1 cellular context compared by ENCODE assay signal in the genomic region with DNA sequence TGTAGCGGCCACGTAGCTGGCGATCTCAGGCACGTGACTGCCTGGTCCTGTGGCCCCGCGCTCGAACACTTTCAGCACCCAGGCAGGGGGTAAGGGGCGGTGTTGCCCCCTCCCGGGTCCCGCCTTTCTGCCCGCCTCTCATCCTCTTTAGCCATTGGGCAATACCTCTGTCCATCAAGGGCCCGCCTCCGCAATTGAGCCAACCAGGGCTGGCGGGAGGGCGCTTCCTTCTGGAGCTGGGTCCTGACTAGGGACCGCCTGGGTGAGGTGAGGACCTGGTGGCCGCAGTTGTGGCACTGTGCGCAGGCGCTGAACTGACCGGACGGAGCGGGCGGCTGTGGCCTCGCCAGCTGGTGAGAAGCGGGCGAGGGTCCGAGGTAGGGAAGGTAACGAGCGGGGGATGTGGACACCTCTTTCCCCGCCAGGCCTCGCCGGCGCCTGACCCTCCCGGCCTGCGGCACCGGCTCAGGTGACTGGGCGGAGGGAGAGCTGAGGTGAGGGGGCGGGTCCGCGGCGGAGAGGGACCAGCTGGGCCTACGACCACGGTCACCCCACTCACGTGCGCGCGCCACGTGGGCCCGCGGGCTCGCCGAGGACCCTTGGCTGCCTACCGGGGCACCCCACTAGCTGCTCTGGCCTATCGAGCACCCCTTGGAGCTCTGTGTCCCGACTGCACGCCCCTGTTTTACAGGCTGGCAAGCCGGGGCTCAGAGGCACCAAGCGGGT.
TF ChIP-seq lines count a peak whose summit lies in the region.

A gene with protein sequence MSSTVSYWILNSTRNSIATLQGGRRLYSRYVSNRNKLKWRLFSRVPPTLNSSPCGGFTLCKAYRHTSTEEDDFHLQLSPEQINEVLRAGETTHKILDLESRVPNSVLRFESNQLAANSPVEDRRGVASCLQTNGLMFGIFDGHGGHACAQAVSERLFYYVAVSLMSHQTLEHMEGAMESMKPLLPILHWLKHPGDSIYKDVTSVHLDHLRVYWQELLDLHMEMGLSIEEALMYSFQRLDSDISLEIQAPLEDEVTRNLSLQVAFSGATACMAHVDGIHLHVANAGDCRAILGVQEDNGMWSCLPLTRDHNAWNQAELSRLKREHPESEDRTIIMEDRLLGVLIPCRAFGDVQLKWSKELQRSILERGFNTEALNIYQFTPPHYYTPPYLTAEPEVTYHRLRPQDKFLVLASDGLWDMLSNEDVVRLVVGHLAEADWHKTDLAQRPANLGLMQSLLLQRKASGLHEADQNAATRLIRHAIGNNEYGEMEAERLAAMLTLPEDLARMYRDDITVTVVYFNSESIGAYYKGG (plus strand): TSS at position 228 of the 726 bp plus-strand sequence. CDS start 3,770 bp downstream, outside the sequence.

TF ChIP-seq in HepG2, 621 proteins besides CTCF, POLR2A, EP300 and RAD21 (continued from another document and continues in another):
- TF ChIP-seq ZBTB7A (CRISPR knock-in tag; IDR thresholded peaks at IDR 0.05) (peak; percentile 94), ZNF772 (CRISPR knock-in tag; IDR thresholded peaks at IDR 0.05) (no peak), IRF2 (CRISPR knock-in tag; IDR thresholded peaks at IDR 0.05) (peak; percentile 61), PAF1 (CRISPR knock-in tag; IDR thresholded peaks at IDR 0.05) (no peak), ZFP36 (IDR thresholded peaks at IDR 0.05; ENCODE audit: borderline replicate concordance, low read depth, low read length, partially characterized antibody) (no peak), ZNF484 (CRISPR knock-in tag; IDR thresholded peaks at IDR 0.05; ENCODE audit: borderline replicate concordance, low read depth) (0 out of 2 replicates have a peak, but pooled peaks have one; percentile 89), RFX1 (IDR thresholded peaks at IDR 0.05) (no peak), ZNF234 (CRISPR knock-in tag; conservative IDR thresholded peaks at IDR 0.05) (peak; percentile 24; the same call in 1 of the 2 replicates), TAF1 (CRISPR knock-in tag; IDR thresholded peaks at IDR 0.05) (peak; percentile 91), NFYB (CRISPR knock-in tag; IDR thresholded peaks at IDR 0.05) (peak; percentile 100), SCMH1 (CRISPR knock-in tag; IDR thresholded peaks at IDR 0.05; ENCODE audit: borderline replicate concordance) (no peak), HOXA3 (CRISPR knock-in tag; IDR thresholded peaks at IDR 0.05) (peak; percentile 70), CENPX (CRISPR knock-in tag; IDR thresholded peaks at IDR 0.05) (no peak), ZNF766 (CRISPR knock-in tag; IDR thresholded peaks at IDR 0.05; ENCODE audit: borderline replicate concordance) (peak; percentile 99), TCF7L2 (IDR thresholded peaks at IDR 0.05; ENCODE audit: low read depth, low read length) (no peak), ZNF749 (CRISPR knock-in tag; IDR thresholded peaks at IDR 0.05; ENCODE audit: borderline replicate concordance) (peak; percentile 70), REL (CRISPR knock-in tag; conservative IDR thresholded peaks at IDR 0.05) (peak; percentile 92), HHEX (CRISPR knock-in tag; IDR thresholded peaks at IDR 0.05) (no peak), MTF1 (CRISPR knock-in tag; IDR thresholded peaks at IDR 0.05) (peak; percentile 81), DNMT3B (CRISPR knock-in tag; conservative IDR thresholded peaks at IDR 0.05) (peak; percentile 86), ZBTB21 (CRISPR knock-in tag; IDR thresholded peaks at IDR 0.05) (no peak; the same call in 1 of the 2 replicates), GTF2F1 (IDR thresholded peaks at IDR 0.05; ENCODE audit: low read length) (no peak), MED8 (CRISPR knock-in tag; IDR thresholded peaks at IDR 0.05; ENCODE audit: insufficient replicate concordance) (no peak), SMYD3 (CRISPR knock-in tag; IDR thresholded peaks at IDR 0.05) (no peak), ZNF317 (CRISPR knock-in tag; IDR thresholded peaks at IDR 0.05) (peak; percentile 63), ZFP41 (CRISPR knock-in tag; IDR thresholded peaks at IDR 0.05; ENCODE audit: borderline replicate concordance) (peak; percentile 97; the same call in 1 of the 2 replicates), ZNF781 (CRISPR knock-in tag; IDR thresholded peaks at IDR 0.05; ENCODE audit: borderline replicate concordance, not compliant biosample characterization) (peak; percentile 82), GLI4 (CRISPR knock-in tag; IDR thresholded peaks at IDR 0.05; ENCODE audit: borderline replicate concordance) (no peak)
- TF ChIP-seq, protein P1, sequence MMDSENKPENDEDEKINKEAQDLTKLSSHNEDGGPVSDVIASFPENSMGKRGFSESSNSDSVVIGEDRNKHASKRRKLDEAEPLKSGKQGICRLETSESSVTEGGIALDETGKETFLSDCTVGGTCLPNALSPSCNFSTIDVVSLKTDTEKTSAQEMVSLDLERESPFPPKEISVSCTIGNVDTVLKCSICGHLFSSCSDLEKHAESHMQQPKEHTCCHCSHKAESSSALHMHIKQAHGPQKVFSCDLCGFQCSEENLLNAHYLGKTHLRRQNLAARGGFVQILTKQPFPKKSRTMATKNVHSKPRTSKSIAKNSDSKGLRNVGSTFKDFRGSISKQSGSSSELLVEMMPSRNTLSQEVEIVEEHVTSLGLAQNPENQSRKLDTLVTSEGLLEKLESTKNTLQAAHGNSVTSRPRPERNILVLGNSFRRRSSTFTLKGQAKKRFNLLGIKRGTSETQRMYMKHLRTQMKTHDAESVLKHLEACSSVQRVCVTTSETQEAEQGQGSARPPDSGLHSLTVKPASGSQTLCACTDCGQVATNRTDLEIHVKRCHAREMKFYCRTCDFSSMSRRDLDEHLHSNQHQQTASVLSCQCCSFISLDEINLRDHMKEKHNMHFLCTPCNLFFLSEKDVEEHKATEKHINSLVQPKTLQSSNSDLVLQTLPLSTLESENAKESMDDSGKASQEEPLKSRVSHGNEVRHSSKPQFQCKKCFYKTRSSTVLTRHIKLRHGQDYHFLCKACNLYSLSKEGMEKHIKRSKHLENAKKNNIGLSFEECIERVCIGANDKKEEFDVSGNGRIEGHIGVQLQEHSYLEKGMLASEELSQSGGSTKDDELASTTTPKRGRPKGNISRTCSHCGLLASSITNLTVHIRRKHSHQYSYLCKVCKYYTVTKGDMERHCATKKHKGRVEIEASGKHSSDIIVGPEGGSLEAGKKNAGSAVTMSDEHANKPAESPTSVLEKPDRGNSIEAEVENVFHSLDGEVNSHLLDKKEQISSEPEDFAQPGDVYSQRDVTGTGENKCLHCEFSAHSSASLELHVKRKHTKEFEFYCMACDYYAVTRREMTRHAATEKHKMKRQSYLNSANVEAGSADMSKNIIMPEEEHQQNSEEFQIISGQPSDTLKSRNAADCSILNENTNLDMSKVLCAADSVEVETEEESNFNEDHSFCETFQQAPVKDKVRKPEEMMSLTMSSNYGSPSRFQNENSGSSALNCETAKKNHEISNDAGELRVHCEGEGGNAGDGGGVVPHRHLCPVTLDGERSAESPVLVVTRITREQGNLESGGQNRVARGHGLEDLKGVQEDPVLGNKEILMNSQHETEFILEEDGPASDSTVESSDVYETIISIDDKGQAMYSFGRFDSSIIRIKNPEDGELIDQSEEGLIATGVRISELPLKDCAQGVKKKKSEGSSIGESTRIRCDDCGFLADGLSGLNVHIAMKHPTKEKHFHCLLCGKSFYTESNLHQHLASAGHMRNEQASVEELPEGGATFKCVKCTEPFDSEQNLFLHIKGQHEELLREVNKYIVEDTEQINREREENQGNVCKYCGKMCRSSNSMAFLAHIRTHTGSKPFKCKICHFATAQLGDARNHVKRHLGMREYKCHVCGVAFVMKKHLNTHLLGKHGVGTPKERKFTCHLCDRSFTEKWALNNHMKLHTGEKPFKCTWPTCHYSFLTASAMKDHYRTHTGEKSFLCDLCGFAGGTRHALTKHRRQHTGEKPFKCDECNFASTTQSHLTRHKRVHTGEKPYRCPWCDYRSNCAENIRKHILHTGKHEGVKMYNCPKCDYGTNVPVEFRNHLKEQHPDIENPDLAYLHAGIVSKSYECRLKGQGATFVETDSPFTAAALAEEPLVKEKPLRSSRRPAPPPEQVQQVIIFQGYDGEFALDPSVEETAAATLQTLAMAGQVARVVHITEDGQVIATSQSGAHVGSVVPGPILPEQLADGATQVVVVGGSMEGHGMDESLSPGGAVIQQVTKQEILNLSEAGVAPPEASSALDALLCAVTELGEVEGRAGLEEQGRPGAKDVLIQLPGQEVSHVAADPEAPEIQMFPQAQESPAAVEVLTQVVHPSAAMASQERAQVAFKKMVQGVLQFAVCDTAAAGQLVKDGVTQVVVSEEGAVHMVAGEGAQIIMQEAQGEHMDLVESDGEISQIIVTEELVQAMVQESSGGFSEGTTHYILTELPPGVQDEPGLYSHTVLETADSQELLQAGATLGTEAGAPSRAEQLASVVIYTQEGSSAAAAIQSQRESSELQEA (CRISPR knock-in tag; IDR thresholded peaks at IDR 0.05; ENCODE audit: not compliant biosample characterization): peak; percentile 98
- TF ChIP-seq, protein P2, sequence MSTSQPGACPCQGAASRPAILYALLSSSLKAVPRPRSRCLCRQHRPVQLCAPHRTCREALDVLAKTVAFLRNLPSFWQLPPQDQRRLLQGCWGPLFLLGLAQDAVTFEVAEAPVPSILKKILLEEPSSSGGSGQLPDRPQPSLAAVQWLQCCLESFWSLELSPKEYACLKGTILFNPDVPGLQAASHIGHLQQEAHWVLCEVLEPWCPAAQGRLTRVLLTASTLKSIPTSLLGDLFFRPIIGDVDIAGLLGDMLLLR (CRISPR knock-in tag; IDR thresholded peaks at IDR 0.05): peak; percentile 99
- TF ChIP-seq, protein P3, sequence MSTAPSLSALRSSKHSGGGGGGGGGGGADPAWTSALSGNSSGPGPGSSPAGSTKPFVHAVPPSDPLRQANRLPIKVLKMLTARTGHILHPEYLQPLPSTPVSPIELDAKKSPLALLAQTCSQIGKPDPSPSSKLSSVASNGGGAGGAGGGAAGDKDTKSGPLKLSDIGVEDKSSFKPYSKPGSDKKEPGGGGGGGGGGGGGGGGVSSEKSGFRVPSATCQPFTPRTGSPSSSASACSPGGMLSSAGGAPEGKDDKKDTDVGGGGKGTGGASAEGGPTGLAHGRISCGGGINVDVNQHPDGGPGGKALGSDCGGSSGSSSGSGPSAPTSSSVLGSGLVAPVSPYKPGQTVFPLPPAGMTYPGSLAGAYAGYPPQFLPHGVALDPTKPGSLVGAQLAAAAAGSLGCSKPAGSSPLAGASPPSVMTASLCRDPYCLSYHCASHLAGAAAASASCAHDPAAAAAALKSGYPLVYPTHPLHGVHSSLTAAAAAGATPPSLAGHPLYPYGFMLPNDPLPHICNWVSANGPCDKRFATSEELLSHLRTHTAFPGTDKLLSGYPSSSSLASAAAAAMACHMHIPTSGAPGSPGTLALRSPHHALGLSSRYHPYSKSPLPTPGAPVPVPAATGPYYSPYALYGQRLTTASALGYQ (CRISPR knock-in tag; IDR thresholded peaks at IDR 0.05): peak; percentile 68; the same call in 1 of the 2 replicates
- TF ChIP-seq, protein P4, sequence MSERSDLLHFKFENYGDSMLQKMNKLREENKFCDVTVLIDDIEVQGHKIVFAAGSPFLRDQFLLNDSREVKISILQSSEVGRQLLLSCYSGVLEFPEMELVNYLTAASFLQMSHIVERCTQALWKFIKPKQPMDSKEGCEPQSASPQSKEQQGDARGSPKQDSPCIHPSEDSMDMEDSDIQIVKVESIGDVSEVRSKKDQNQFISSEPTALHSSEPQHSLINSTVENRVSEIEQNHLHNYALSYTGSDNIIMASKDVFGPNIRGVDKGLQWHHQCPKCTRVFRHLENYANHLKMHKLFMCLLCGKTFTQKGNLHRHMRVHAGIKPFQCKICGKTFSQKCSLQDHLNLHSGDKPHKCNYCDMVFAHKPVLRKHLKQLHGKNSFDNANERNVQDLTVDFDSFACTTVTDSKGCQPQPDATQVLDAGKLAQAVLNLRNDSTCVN (CRISPR knock-in tag; IDR thresholded peaks at IDR 0.05; ENCODE audit: borderline replicate concordance): peak; percentile 79; the same call in 1 of the 2 replicates
- TF ChIP-seq, protein P5, sequence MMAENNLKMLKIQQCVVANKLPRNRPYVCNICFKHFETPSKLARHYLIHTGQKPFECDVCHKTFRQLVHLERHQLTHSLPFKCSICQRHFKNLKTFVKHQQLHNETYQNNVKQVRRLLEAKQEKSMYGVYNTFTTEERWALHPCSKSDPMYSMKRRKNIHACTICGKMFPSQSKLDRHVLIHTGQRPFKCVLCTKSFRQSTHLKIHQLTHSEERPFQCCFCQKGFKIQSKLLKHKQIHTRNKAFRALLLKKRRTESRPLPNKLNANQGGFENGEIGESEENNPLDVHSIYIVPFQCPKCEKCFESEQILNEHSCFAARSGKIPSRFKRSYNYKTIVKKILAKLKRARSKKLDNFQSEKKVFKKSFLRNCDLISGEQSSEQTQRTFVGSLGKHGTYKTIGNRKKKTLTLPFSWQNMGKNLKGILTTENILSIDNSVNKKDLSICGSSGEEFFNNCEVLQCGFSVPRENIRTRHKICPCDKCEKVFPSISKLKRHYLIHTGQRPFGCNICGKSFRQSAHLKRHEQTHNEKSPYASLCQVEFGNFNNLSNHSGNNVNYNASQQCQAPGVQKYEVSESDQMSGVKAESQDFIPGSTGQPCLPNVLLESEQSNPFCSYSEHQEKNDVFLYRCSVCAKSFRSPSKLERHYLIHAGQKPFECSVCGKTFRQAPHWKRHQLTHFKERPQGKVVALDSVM (CRISPR knock-in tag; IDR thresholded peaks at IDR 0.05): peak; percentile 78
- TF ChIP-seq, protein P6, sequence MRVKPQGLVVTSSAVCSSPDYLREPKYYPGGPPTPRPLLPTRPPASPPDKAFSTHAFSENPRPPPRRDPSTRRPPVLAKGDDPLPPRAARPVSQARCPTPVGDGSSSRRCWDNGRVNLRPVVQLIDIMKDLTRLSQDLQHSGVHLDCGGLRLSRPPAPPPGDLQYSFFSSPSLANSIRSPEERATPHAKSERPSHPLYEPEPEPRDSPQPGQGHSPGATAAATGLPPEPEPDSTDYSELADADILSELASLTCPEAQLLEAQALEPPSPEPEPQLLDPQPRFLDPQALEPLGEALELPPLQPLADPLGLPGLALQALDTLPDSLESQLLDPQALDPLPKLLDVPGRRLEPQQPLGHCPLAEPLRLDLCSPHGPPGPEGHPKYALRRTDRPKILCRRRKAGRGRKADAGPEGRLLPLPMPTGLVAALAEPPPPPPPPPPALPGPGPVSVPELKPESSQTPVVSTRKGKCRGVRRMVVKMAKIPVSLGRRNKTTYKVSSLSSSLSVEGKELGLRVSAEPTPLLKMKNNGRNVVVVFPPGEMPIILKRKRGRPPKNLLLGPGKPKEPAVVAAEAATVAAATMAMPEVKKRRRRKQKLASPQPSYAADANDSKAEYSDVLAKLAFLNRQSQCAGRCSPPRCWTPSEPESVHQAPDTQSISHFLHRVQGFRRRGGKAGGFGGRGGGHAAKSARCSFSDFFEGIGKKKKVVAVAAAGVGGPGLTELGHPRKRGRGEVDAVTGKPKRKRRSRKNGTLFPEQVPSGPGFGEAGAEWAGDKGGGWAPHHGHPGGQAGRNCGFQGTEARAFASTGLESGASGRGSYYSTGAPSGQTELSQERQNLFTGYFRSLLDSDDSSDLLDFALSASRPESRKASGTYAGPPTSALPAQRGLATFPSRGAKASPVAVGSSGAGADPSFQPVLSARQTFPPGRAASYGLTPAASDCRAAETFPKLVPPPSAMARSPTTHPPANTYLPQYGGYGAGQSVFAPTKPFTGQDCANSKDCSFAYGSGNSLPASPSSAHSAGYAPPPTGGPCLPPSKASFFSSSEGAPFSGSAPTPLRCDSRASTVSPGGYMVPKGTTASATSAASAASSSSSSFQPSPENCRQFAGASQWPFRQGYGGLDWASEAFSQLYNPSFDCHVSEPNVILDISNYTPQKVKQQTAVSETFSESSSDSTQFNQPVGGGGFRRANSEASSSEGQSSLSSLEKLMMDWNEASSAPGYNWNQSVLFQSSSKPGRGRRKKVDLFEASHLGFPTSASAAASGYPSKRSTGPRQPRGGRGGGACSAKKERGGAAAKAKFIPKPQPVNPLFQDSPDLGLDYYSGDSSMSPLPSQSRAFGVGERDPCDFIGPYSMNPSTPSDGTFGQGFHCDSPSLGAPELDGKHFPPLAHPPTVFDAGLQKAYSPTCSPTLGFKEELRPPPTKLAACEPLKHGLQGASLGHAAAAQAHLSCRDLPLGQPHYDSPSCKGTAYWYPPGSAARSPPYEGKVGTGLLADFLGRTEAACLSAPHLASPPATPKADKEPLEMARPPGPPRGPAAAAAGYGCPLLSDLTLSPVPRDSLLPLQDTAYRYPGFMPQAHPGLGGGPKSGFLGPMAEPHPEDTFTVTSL (CRISPR knock-in tag; IDR thresholded peaks at IDR 0.05; ENCODE audit: borderline replicate concordance): peak; percentile 42
